In the genomic region with DNA sequence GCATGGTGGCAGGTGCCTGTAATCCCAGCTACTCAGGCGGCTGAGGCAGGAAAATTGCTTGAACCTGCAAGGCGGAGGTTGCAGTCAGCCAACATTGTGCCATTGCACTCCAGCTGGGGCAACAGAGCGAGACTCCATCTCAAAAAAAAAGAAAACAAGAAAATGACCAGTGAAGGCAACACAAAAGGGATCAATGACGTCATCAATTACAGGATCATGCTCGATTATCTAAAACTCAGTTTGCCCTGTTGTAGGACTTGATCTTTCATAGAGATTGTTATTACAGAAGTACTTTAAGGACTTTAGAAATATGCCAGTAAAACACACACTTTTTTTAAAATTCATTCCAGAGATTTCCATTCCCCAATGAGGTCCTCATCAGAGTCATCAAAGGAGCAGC, we compare ENCODE assay signal across 1 cellular context.
TF ChIP-seq lines count a peak whose summit lies in the region.

No MANE protein-coding gene starts in this region.

TF ChIP-seq in K562, 482 proteins besides CTCF, POLR2A, EP300 and RAD21 (continued from another document):
- TF ChIP-seq MGA (IDR thresholded peaks at IDR 0.05) (no peak), EWSR1 (IDR thresholded peaks at IDR 0.05; ENCODE audit: borderline replicate concordance, low read depth, partially characterized antibody) (no peak), SIRT6 (IDR thresholded peaks at IDR 0.05; ENCODE audit: low read depth, low read length) (no peak), ZNF699 (CRISPR knock-in tag; IDR thresholded peaks at IDR 0.05; ENCODE audit: insufficient replicate concordance) (no peak), ZNF121 (CRISPR knock-in tag; conservative IDR thresholded peaks at IDR 0.05) (no peak), HDAC6 (IDR thresholded peaks at IDR 0.05; ENCODE audit: low read depth, low read length) (no peak), CBFA2T2 (conservative IDR thresholded peaks at IDR 0.05) (no peak), RFX5 (IDR thresholded peaks at IDR 0.05; ENCODE audit: low read depth, low read length) (no peak), XRCC5 (IDR thresholded peaks at IDR 0.05; ENCODE audit: low read depth, low read length) (no peak), STAT6 (CRISPR knock-in tag; IDR thresholded peaks at IDR 0.05) (no peak), SIN3B (IDR thresholded peaks at IDR 0.05; ENCODE audit: low read depth) (no peak), JUNB (CRISPR knock-in tag; conservative IDR thresholded peaks at IDR 0.05) (peak; percentile 87), ATF7 (IDR thresholded peaks at IDR 0.05) (peak; percentile 88), JUN (IDR thresholded peaks at IDR 0.05; ENCODE audit: borderline replicate concordance, low read depth, low read length) (0 out of 2 replicates have a peak, but pooled peaks have one; percentile 39), JUN (CRISPR knock-in tag; IDR thresholded peaks at IDR 0.05; ENCODE audit: borderline replicate concordance) (no peak), KLF1 (tag; IDR thresholded peaks at IDR 0.05) (no peak), ZNF212 (CRISPR knock-in tag; IDR thresholded peaks at IDR 0.05) (no peak), CHCHD3 (CRISPR knock-in tag; IDR thresholded peaks at IDR 0.05) (no peak), POLR2H (tag; IDR thresholded peaks at IDR 0.05; ENCODE audit: low read depth) (no peak), KDM2B (CRISPR knock-in tag; IDR thresholded peaks at IDR 0.05) (no peak), PRDM10 (IDR thresholded peaks at IDR 0.05; ENCODE audit: partially characterized antibody) (no peak)
- TF ChIP-seq, protein P1, sequence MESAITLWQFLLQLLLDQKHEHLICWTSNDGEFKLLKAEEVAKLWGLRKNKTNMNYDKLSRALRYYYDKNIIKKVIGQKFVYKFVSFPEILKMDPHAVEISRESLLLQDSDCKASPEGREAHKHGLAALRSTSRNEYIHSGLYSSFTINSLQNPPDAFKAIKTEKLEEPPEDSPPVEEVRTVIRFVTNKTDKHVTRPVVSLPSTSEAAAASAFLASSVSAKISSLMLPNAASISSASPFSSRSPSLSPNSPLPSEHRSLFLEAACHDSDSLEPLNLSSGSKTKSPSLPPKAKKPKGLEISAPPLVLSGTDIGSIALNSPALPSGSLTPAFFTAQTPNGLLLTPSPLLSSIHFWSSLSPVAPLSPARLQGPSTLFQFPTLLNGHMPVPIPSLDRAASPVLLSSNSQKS (CRISPR knock-in tag; IDR thresholded peaks at IDR 0.05): no peak
